ENCODE assay signal across 11 cellular contexts in the genomic region with DNA sequence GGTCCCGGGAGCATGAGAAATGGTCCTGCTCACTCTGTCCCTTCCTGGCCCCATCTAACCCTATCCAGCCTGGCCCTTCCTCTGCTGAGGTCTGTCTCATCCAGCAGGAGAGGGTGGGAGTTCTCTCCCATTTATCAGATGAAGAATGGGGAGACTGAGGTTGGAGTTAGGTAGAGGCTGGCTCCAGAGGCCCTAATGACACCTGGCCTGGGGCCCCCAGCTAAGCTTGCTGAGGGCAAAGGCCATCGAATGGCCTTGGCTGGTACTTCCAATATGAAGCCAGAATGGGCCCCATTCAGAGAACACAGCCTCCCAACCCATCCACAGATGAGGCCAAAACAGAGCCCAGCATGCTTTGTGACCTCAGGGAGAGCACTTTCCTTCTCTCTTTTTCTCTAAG. TPM values are rescaled to one million over a fixed set of nuclear protein-coding genes. Genes with fewer than 3 reads are reported as not detected.
A peak's percentile ranks its signal among the peaks of the same experiment; 100 is the strongest.
DNase-seq lines count a peak whose midpoint lies in the region; ATAC-seq and TF ChIP-seq lines count a peak whose summit lies in the region.
"Had no signal": no experiment of that assay in that cellular context is flagged by ENCODE, and none has a peak within 500 bp of the region (broad histone marks: within the 10 kb centered on the region; RNA-seq: fewer than 3 reads in every experiment).

No MANE protein-coding gene starts in this region.

- TF ChIP-seq EP300 in stomach (IDR thresholded peaks at IDR 0.05): no peak

- no peak for ATAC-seq in activated CD8-positive, alpha-beta T cell treated with anti-CD3 and anti-CD28 coated beads, Interleukin-2, amount 10 ng/mL, durations not matched to agents 7 days and 5 days
- no peak for ATAC-seq in GM19455 (IDR thresholded peaks at IDR 0.05; ENCODE audit: unreplicated experiment)

- peak overlapping the region in 4 of 5 donors; percentile 84 to 91 (median 88) for H3K27ac ChIP-seq in stomach
- H3K27ac ChIP-seq: epithelial cell of prostate had no signal

- WGBS in stomach, 5 donors: 67 to 74% (median 69%) methylated on average over 2 of the region's 2 CpGs

- peaks cover 0 to 22% (median 9%) of the 10 kb centered on the region in 4 donors for H3K36me3 ChIP-seq in stomach

- no peak for TF ChIP-seq CTCF in stomach (IDR thresholded peaks at IDR 0.05)

- peak overlapping the region in 2 of 4 donors; percentile 59 to 65 for H3K4me3 ChIP-seq in stomach

- peak overlapping the region; percentile 82 for H3K4me3 Mint-ChIP-seq in activated CD4-positive, alpha-beta T cell treated with anti-CD3 and anti-CD28 coated beads, Interleukin-2, amount 10 ng/mL, durations not matched to agents 24 days and 14 days
- H3K4me3 Mint-ChIP-seq in activated CD8-positive, alpha-beta T cell treated with anti-CD3 and anti-CD28 coated beads, Interleukin-2, amount 10 ng/mL, durations not matched to agents 7 days and 5 days: peak overlapping the region; percentile 79
- peak overlapping the region in 4 of 5 donors; percentile 23 to 76 (median 52) for H3K4me3 Mint-ChIP-seq in immature natural killer cell

- no peaks in the 10 kb centered on the region for H3K9me3 Mint-ChIP-seq in activated CD4-positive, alpha-beta T cell treated with anti-CD3 and anti-CD28 coated beads, Interleukin-2, amount 10 ng/mL, durations not matched to agents 24 days and 14 days
- no peaks in the 10 kb centered on the region for H3K9me3 Mint-ChIP-seq in activated CD8-positive, alpha-beta T cell treated with anti-CD3 and anti-CD28 coated beads, Interleukin-2, amount 10 ng/mL, durations not matched to agents 7 days and 5 days (ENCODE audit: insufficient read depth)
- no peaks in the 10 kb centered on the region for H3K9me3 Mint-ChIP-seq in immature natural killer cell

- no peaks in the 10 kb centered on the region for H3K9me3 ChIP-seq in stomach

- TF ChIP-seq POLR2A in stomach (IDR thresholded peaks at IDR 0.05): no peak

- H3K36me3 Mint-ChIP-seq in activated CD4-positive, alpha-beta T cell treated with anti-CD3 and anti-CD28 coated beads, Interleukin-2, amount 10 ng/mL, durations not matched to agents 24 days and 14 days (ENCODE audit: low read depth): peaks cover 30% of the 10 kb centered on the region
- peaks cover 18% of the 10 kb centered on the region for H3K36me3 Mint-ChIP-seq in activated CD8-positive, alpha-beta T cell treated with anti-CD3 and anti-CD28 coated beads, Interleukin-2, amount 10 ng/mL, durations not matched to agents 7 days and 5 days (ENCODE audit: low read depth)
- peaks cover 0 to 15% (median 0%) of the 10 kb centered on the region in 3 donors for H3K36me3 Mint-ChIP-seq in immature natural killer cell

- H3K27me3 Mint-ChIP-seq in activated CD4-positive, alpha-beta T cell treated with anti-CD3 and anti-CD28 coated beads, Interleukin-2, amount 10 ng/mL, durations not matched to agents 24 days and 14 days: no peaks in the 10 kb centered on the region
- H3K27me3 Mint-ChIP-seq in activated CD8-positive, alpha-beta T cell treated with anti-CD3 and anti-CD28 coated beads, Interleukin-2, amount 10 ng/mL, durations not matched to agents 7 days and 5 days (ENCODE audit: low read depth): no peaks in the 10 kb centered on the region
- no peaks in the 10 kb centered on the region for H3K27me3 Mint-ChIP-seq in immature natural killer cell (ENCODE audit: low read depth in 3 of 3)

- intact Hi-C loops in activated CD4-positive, alpha-beta T cell treated with anti-CD3 and anti-CD28 coated beads, Interleukin-2, amount 10 ng/mL, durations not matched to agents 24 days and 14 days (cut with micrococcal nuclease): loop anchor here (2.0 kb wide), 1 partner anchor 36 kb away; no protein-coding TSS in a partner anchor
- intact Hi-C loops in stomach (cut with DNase I; ENCODE audit: low total_unique reads): no loop called here

- H3K27ac Mint-ChIP-seq in activated CD4-positive, alpha-beta T cell treated with anti-CD3 and anti-CD28 coated beads, Interleukin-2, amount 10 ng/mL, durations not matched to agents 24 days and 14 days: peak overlapping the region; percentile 75
- peak overlapping the region; percentile 19 for H3K27ac Mint-ChIP-seq in activated CD8-positive, alpha-beta T cell treated with anti-CD3 and anti-CD28 coated beads, Interleukin-2, amount 10 ng/mL, durations not matched to agents 7 days and 5 days
- H3K27ac Mint-ChIP-seq in immature natural killer cell: peak overlapping the region in 2 of 6 donors; percentile 3 to 51

- peaks cover 43% of the 10 kb centered on the region for H3K4me1 Mint-ChIP-seq in activated CD4-positive, alpha-beta T cell treated with anti-CD3 and anti-CD28 coated beads, Interleukin-2, amount 10 ng/mL, durations not matched to agents 24 days and 14 days
- H3K4me1 Mint-ChIP-seq in activated CD8-positive, alpha-beta T cell treated with anti-CD3 and anti-CD28 coated beads, Interleukin-2, amount 10 ng/mL, durations not matched to agents 7 days and 5 days (ENCODE audit: low read depth): peaks cover 38% of the 10 kb centered on the region
- H3K4me1 Mint-ChIP-seq in immature natural killer cell: peaks cover 41 to 43% of the 10 kb centered on the region in 2 donors

- no peak for DNase-seq in activated CD4-positive, alpha-beta T cell treated with anti-CD3 and anti-CD28 coated beads, Interleukin-2, amount 10 ng/mL, durations not matched to agents 24 days and 14 days
- no peak for DNase-seq in activated CD4-positive, alpha-beta T cell treated with anti-CD3 and anti-CD28 coated beads for 1 hour
- DNase-seq in activated CD8-positive, alpha-beta T cell treated with anti-CD3 and anti-CD28 coated beads, Interleukin-2, amount 10 ng/mL, durations not matched to agents 7 days and 5 days: no peak
- DNase-seq in immature natural killer cell (no peak), stomach (no peak), NCI-H146 (lab: John Stamatoyannopoulos, UW) (no peak), epidermal melanocyte (ENCODE audit: insufficient read length, low spot score) (no peak)
- DNase-seq: NCI-H226 had no signal

- H3K27me3 ChIP-seq in stomach: no peaks in the 10 kb centered on the region

- H3K4me1 ChIP-seq in stomach: peaks cover 24 to 49% (median 40%) of the 10 kb centered on the region in 4 donors

- CTCF ChIA-PET in activated CD8-positive, alpha-beta T cell treated with anti-CD3 and anti-CD28 coated beads, Interleukin-2, amount 10 ng/mL, durations not matched to agents 7 days and 5 days (lab: Charles Lee): interaction anchor here (1.0 to 1.5 kb wide), 2 partner anchors 14 to 41 kb away, joined by 3 to 4 read pairs; no protein-coding TSS in a partner anchor

- POLR2A ChIA-PET in activated CD8-positive, alpha-beta T cell treated with anti-CD3 and anti-CD28 coated beads, Interleukin-2, amount 10 ng/mL, durations not matched to agents 7 days and 5 days (lab: Charles Lee): interaction anchor here (4.7 kb wide), 1 partner anchor 24 kb away, joined by 23 read pairs; a partner anchor contains a TSS

RNA-seq across cellular contexts. Expression of a gene that starts 1.4 kb away (rescaled TPM):
- 81.0 and 83.7 TPM in 2 replicates for total RNA-seq in activated CD4-positive, alpha-beta T cell treated with anti-CD3 and anti-CD28 coated beads, Interleukin-2, amount 10 ng/mL, durations not matched to agents 24 days and 14 days
- 10 to 100 TPM; 33.5 to 35.7 TPM for total RNA-seq in activated CD8-positive, alpha-beta T cell treated with anti-CD3 and anti-CD28 coated beads, Interleukin-2, amount 10 ng/mL, durations not matched to agents 7 days and 5 days
- 10 to 100 TPM; 15.4 to 29.0 (median 19.2) TPM for polyA plus RNA-seq in immature natural killer cell
- 10 to 100 TPM; 14.3 to 61.1 (median 27.4) TPM for total RNA-seq in stomach
- 10 to 100 TPM; 22.9 to 37.2 (median 23.2) TPM for polyA plus RNA-seq in stomach
- total RNA-seq: OCI-LY7 had no signal

RNA-seq across cellular contexts. Expression of a gene that starts 18.6 kb away (rescaled TPM):
- 37.0 and 41.1 TPM in 2 replicates for total RNA-seq in activated CD4-positive, alpha-beta T cell treated with anti-CD3 and anti-CD28 coated beads, Interleukin-2, amount 10 ng/mL, durations not matched to agents 24 days and 14 days
- 10 to 100 TPM; 36.9 to 37.7 TPM for total RNA-seq in activated CD8-positive, alpha-beta T cell treated with anti-CD3 and anti-CD28 coated beads, Interleukin-2, amount 10 ng/mL, durations not matched to agents 7 days and 5 days
- 10 to 100 TPM; 30.3 to 57.3 (median 44.4) TPM for polyA plus RNA-seq in immature natural killer cell
- total RNA-seq in stomach: 10 to 100 TPM in 4 of 5 donors, 1 to 10 TPM in 1; 7.6 to 54.5 (median 22.0) TPM
- 10 to 100 TPM; 12.4 to 20.0 (median 15.1) TPM for polyA plus RNA-seq in stomach

RNA-seq across cellular contexts. Expression of a gene that starts 23.9 kb away (rescaled TPM):
- total RNA-seq in activated CD4-positive, alpha-beta T cell treated with anti-CD3 and anti-CD28 coated beads, Interleukin-2, amount 10 ng/mL, durations not matched to agents 24 days and 14 days: 63.4 and 64.6 TPM in 2 replicates
- total RNA-seq in activated CD8-positive, alpha-beta T cell treated with anti-CD3 and anti-CD28 coated beads, Interleukin-2, amount 10 ng/mL, durations not matched to agents 7 days and 5 days: 10 to 100 TPM; 83.2 to 85.6 TPM
- polyA plus RNA-seq in immature natural killer cell (100 to 1,000 TPM in 1 of 3 donors, 10 to 100 TPM in 2; 58.1 to 121 (median 73.6) TPM), stomach (10 to 100 TPM; 36.4 to 62.0 (median 61.0) TPM)
- 10 to 100 TPM; 29.2 to 62.6 (median 31.2) TPM for total RNA-seq in stomach

RNA-seq across cellular contexts. Expression of a gene that starts 24.5 kb away (rescaled TPM):
- total RNA-seq in activated CD4-positive, alpha-beta T cell treated with anti-CD3 and anti-CD28 coated beads, Interleukin-2, amount 10 ng/mL, durations not matched to agents 24 days and 14 days: 263 and 267 TPM in 2 replicates
- total RNA-seq in activated CD8-positive, alpha-beta T cell treated with anti-CD3 and anti-CD28 coated beads, Interleukin-2, amount 10 ng/mL, durations not matched to agents 7 days and 5 days: 100 to 1,000 TPM; 317 to 321 TPM
- polyA plus RNA-seq in immature natural killer cell (100 to 1,000 TPM; 378 to 470 (median 428) TPM), stomach (100 to 1,000 TPM in 2 of 3 donors, 10 to 100 TPM in 1; 69.4 to 180 (median 117) TPM)
- 100 to 1,000 TPM in 3 of 5 donors, 10 to 100 TPM in 2; 45.5 to 173 (median 129) TPM for total RNA-seq in stomach

RNA-seq across cellular contexts. Expression of a gene that starts 36.8 kb away (rescaled TPM):
- 41.7 and 45.3 TPM in 2 replicates for total RNA-seq in activated CD4-positive, alpha-beta T cell treated with anti-CD3 and anti-CD28 coated beads, Interleukin-2, amount 10 ng/mL, durations not matched to agents 24 days and 14 days
- total RNA-seq in activated CD8-positive, alpha-beta T cell treated with anti-CD3 and anti-CD28 coated beads, Interleukin-2, amount 10 ng/mL, durations not matched to agents 7 days and 5 days: 10 to 100 TPM; 54.7 to 57.4 TPM
- polyA plus RNA-seq in immature natural killer cell (10 to 100 TPM; 10.6 to 45.8 (median 11.7) TPM), stomach (1 to 10 TPM; 4.1 to 5.6 (median 4.6) TPM)
- 10 to 100 TPM in 4 of 5 donors, 1 to 10 TPM in 1; 7.5 to 53.6 (median 15.1) TPM for total RNA-seq in stomach
